24 cellular contexts compared by ENCODE assay signal in genomic region chr19:3733549-3734309, GRCh38. TPM values are rescaled to one million over a fixed set of nuclear protein-coding genes. Genes with fewer than 3 reads are reported as not detected.
"Had no signal": no experiment of that assay in that cellular context is flagged by ENCODE, and none has a peak within 500 bp of the region (broad histone marks: within the 10 kb centered on the region; RNA-seq: fewer than 3 reads in every experiment).

No MANE protein-coding gene starts in this region.

- ATAC-seq: gastroesophageal sphincter, heart left ventricle, left lung, right cardiac atrium had no signal

- H3K4me3 ChIP-seq: esophagus muscularis mucosa, gastroesophageal sphincter, heart left ventricle, left lung, prostate gland, skin epidermis, tibial nerve had no signal

- H3K27ac ChIP-seq: esophagus muscularis mucosa, gastroesophageal sphincter, heart left ventricle, left lung, prostate gland, skin epidermis, tibial nerve, WERI-Rb-1 had no signal

- H3K36me3 ChIP-seq: esophagus muscularis mucosa, gastroesophageal sphincter, heart left ventricle, left lung, prostate gland, tibial nerve had no signal

- H3K9me3 ChIP-seq: left lung, prostate gland had no signal

- H3K4me3 Mint-ChIP-seq: activated naive CD8-positive, alpha-beta T cell; nephron progenitor cell; stimulated activated naive CD8-positive, alpha-beta T cell treated with anti-CD3 and anti-CD28 coated beads, Interleukin-15, Interleukin-2, amounts not matched to agents 100 ng/mL and 50 ng/mL, for 24 hours had no signal

- H3K4me1 ChIP-seq: esophagus muscularis mucosa, gastroesophageal sphincter, heart left ventricle, left lung, prostate gland, tibial nerve had no signal

- H3K9me3 Mint-ChIP-seq: nephron progenitor cell; stimulated activated naive CD8-positive, alpha-beta T cell treated with anti-CD3 and anti-CD28 coated beads, Interleukin-15, Interleukin-2, amounts not matched to agents 100 ng/mL and 50 ng/mL, for 24 hours had no signal

- H3K27ac Mint-ChIP-seq: activated naive CD8-positive, alpha-beta T cell; nephron progenitor cell; stimulated activated naive CD8-positive, alpha-beta T cell treated with anti-CD3 and anti-CD28 coated beads, Interleukin-15, Interleukin-2, amounts not matched to agents 100 ng/mL and 50 ng/mL, for 24 hours had no signal

- DNase-seq: activated CD4-positive, alpha-beta T cell treated with anti-CD3 and anti-CD28 coated beads, Interleukin-2, amount 50 U/mL, for 4 hours; activated gamma-delta T cell; cerebellar nuclear complex; cortex of kidney; heart left ventricle; nephron progenitor cell; right cardiac atrium; stimulated activated CD4-positive, alpha-beta T cell treated with anti-CD3 and anti-CD28 coated beads, Interleukin-15, amount 100 ng/mL, for 24 hours; stimulated activated CD4-positive, alpha-beta T cell treated with anti-CD3 and anti-CD28 coated beads, Interleukin-2, amount 100 ng/mL, for 48 hours; T-helper 9 cell; WERI-Rb-1 had no signal

- H3K27me3 Mint-ChIP-seq: activated naive CD8-positive, alpha-beta T cell; stimulated activated naive CD8-positive, alpha-beta T cell treated with anti-CD3 and anti-CD28 coated beads, Interleukin-15, Interleukin-2, amounts not matched to agents 100 ng/mL and 50 ng/mL, for 24 hours had no signal

- H3K27me3 ChIP-seq: tibial nerve had no signal

RNA-seq across cellular contexts. Expression of gene TJP3, which starts 25.5 kb away (rescaled TPM):
- total RNA-seq: myocyte, osteocyte, right cardiac atrium had no signal

RNA-seq across cellular contexts. Expression of gene RAX2, which starts 38.3 kb away (rescaled TPM):
- total RNA-seq: activated CD8-positive, alpha-beta memory T cell treated with anti-CD3 and anti-CD28 coated beads for 36 hours; bronchial epithelial cell; esophagus muscularis mucosa; gastroesophageal sphincter; heart left ventricle; kidney epithelial cell; left lung; myocyte; osteocyte; prostate gland; right cardiac atrium; tibial nerve had no signal
